ENCODE assay signal across 22 cellular contexts in genomic region chr2:53432921-53433320, GRCh38.
DNase-seq lines count a peak whose midpoint lies in the region; FAIRE-seq and TF ChIP-seq lines count a peak whose summit lies in the region.
"Had no signal": no experiment of that assay in that cellular context is flagged by ENCODE, and none has a peak within 500 bp of the region (broad histone marks: within the 10 kb centered on the region; RNA-seq: fewer than 3 reads in every experiment).

No MANE protein-coding gene starts in this region.

- TF ChIP-seq POLR2A in H1 (IDR thresholded peaks at IDR 0.05; ENCODE audit: control extremely low read depth in 1 of 2, low read depth in 2 of 2, low read length in 2 of 2), result no peak

- no peak overlapping the region for H3K4me3 ChIP-seq in mammary epithelial cell (replicated peaks in 1 of 3; ENCODE audit: insufficient read depth in 1 of 3, low read depth in 2 of 3, low read length in 3 of 3)
- H3K4me3 ChIP-seq in H1 (ENCODE audit: extremely low read depth in 1 of 4, insufficient read depth in 2 of 4, low read depth in 3 of 4, low read length in 4 of 4), result no peak overlapping the region
- H3K4me3 ChIP-seq in trophoblast cell (ENCODE audit: low read depth, low read length), result no peak overlapping the region
- H3K4me3 ChIP-seq: A549; BLaER1 treated with 17β-estradiol and CSF1 and Interleukin-3, amounts not matched to agents 10 nM and 100 nM; GM23248 had no signal

- H3K14ac ChIP-seq in H1 (ENCODE audit: insufficient read length), result no peak overlapping the region
- no peak overlapping the region for H3K14ac ChIP-seq in trophoblast cell (ENCODE audit: low read length)

- POLR2A ChIA-PET in MCF 10A (lab: Yijun Ruan, JAX) (no interaction called here), H1 (lab: Charles Lee; ENCODE audit: partially characterized antibody) (no interaction called here)

- dilution Hi-C loops in mammary epithelial cell (cut with HindIII; ENCODE audit: low sequenced_read_pairs), result no loop called here

- 0 out of 2 replicates have a peak overlapping the region, but pooled peaks have one; percentile 10 for H2BK12ac ChIP-seq in H1 (ENCODE audit: low read depth, low read length)
- no peak overlapping the region for H2BK12ac ChIP-seq in trophoblast cell (ENCODE audit: low read length)

- no peaks in the 10 kb centered on the region for H3K9me3 ChIP-seq in mammary epithelial cell (replicated peaks; ENCODE audit: insufficient read depth, low read length)
- no peaks in the 10 kb centered on the region for H3K9me3 ChIP-seq in H1 (ENCODE audit: insufficient read depth in 2 of 2, low read depth in 1 of 2, low read length in 1 of 2)
- H3K9me3 ChIP-seq in trophoblast cell (ENCODE audit: insufficient read depth, low read depth, low read length), result no peaks in the 10 kb centered on the region
- H3K9me3 ChIP-seq: A549; BE2C; BLaER1 treated with 17β-estradiol and CSF1 and Interleukin-3, amounts not matched to agents 10 nM and 100 nM had no signal

- H4K5ac ChIP-seq in H1 (ENCODE audit: insufficient read length, low read depth, low read length), result no peak overlapping the region

- no peaks in the 10 kb centered on the region for H3K36me3 Mint-ChIP-seq in MCF 10A (ENCODE audit: insufficient read depth, unreplicated experiment)
- H3K36me3 Mint-ChIP-seq: CD14-positive monocyte; CD8-positive, alpha-beta memory T cell had no signal

- no peaks in the 10 kb centered on the region for H4K20me1 ChIP-seq in mammary epithelial cell (ENCODE audit: insufficient read depth, low read length)
- H4K20me1 ChIP-seq in H1 (replicated peaks in 1 of 2; ENCODE audit: control insufficient read depth in 1 of 2, insufficient read depth in 2 of 2, low read length in 2 of 2), result no peaks in the 10 kb centered on the region
- H4K20me1 ChIP-seq: BLaER1 treated with 17β-estradiol and CSF1 and Interleukin-3, amounts not matched to agents 10 nM and 100 nM had no signal

- no peak overlapping the region for H3K27ac ChIP-seq in mammary epithelial cell (ENCODE audit: insufficient read depth, low read depth, low read length)
- H3K27ac ChIP-seq in H1 (ENCODE audit: low read depth, low read length), result no peak overlapping the region
- H3K27ac ChIP-seq in trophoblast cell (ENCODE audit: low read depth, low read length), result no peak overlapping the region
- H3K27ac ChIP-seq: A549; BLaER1 treated with 17β-estradiol and CSF1 and Interleukin-3, amounts not matched to agents 10 nM and 100 nM; GM23248 had no signal

- H3K9me3 Mint-ChIP-seq in MCF 10A (ENCODE audit: unreplicated experiment), result no peaks in the 10 kb centered on the region
- H3K9me3 Mint-ChIP-seq: CD4-positive, alpha-beta T cell; CD8-positive, alpha-beta memory T cell; H9 had no signal

- H3K4me2 ChIP-seq in mammary epithelial cell (ENCODE audit: insufficient read depth, low read depth, low read length) (no peak overlapping the region), H1 (ENCODE audit: insufficient read depth in 1 of 2, low read depth in 2 of 2, low read length in 2 of 2) (no peak overlapping the region), trophoblast cell (ENCODE audit: low read length) (no peak overlapping the region)
- H3K4me2 ChIP-seq: A549; BLaER1 treated with 17β-estradiol and CSF1 and Interleukin-3, amounts not matched to agents 10 nM and 100 nM had no signal

- no peaks in the 10 kb centered on the region for H3K27me3 Mint-ChIP-seq in MCF 10A (ENCODE audit: insufficient read depth, unreplicated experiment)

- H3K9ac ChIP-seq in mammary epithelial cell (ENCODE audit: insufficient read depth, low read length) (no peak overlapping the region), H1 (replicated peaks in 1 of 4; ENCODE audit: extremely low read depth in 1 of 4, low read depth in 3 of 4, low read length in 3 of 4) (no peak overlapping the region), trophoblast cell (ENCODE audit: low read length) (no peak overlapping the region)
- H3K9ac ChIP-seq: BLaER1 treated with 17β-estradiol and CSF1 and Interleukin-3, amounts not matched to agents 10 nM and 100 nM; GM23248 had no signal

- 25% methylated on average over 4 of the region's 4 CpGs for WGBS in mammary epithelial cell (ENCODE audit: low coverage, missing lambda C conversion rate)
- 68% methylated on average over 4 of the region's 4 CpGs; no CpG with 5 or more reads in 1 of the 2 experiments for WGBS in H1 (ENCODE audit: extremely low coverage in 1 of 2, insufficient coverage in 1 of 2, insufficient read length in 1 of 2, insufficient replicate concordance in 2 of 2, low coverage in 1 of 2, low lambda C conversion rate in 2 of 2, missing lambda C conversion rate in 1 of 2), 2 experiments
- no CpG with 5 or more reads among the region's 4 CpGs for WGBS in trophoblast cell (ENCODE audit: extremely low coverage, insufficient coverage, insufficient read length)

- H2BK5ac ChIP-seq in H1 (ENCODE audit: low read depth, low read length), result no peak overlapping the region
- no peak overlapping the region for H2BK5ac ChIP-seq in trophoblast cell (ENCODE audit: low read depth, low read length, poor library complexity)

- no peak overlapping the region for H3K18ac ChIP-seq in H1 (ENCODE audit: extremely low read depth, low read length)
- no peak overlapping the region for H3K18ac ChIP-seq in trophoblast cell (ENCODE audit: low read length)

- no peak overlapping the region; the same call in 1 of the 2 replicates for H2BK20ac ChIP-seq in H1 (ENCODE audit: low read length)

- no peaks in the 10 kb centered on the region for H3K79me1 ChIP-seq in H1 (ENCODE audit: low read depth, low read length)
- no peaks in the 10 kb centered on the region for H3K79me1 ChIP-seq in trophoblast cell (ENCODE audit: low read length)

- no peak overlapping the region for H2AFZ ChIP-seq in mammary epithelial cell (ENCODE audit: low read depth, low read length)
- no peak overlapping the region for H2AFZ ChIP-seq in H1 (ENCODE audit: low read length)
- H2AFZ ChIP-seq in trophoblast cell (ENCODE audit: insufficient read depth, low read length, poor library complexity), result no peak overlapping the region
- H2AFZ ChIP-seq: GM23248 had no signal

- DNase-seq in mammary epithelial cell (peak; percentile 33), MCF 10A (ENCODE audit: unreplicated experiment) (no peak), H1 (ENCODE audit: low read depth in 1 of 2, low spot score in 2 of 2) (no peak), trophoblast cell (peak; percentile 29 to 72), SKM-1 treated with dmso at 0.1 percent for 144 hours (lab: John Stamatoyannopoulos, UW; ENCODE audit: unreplicated experiment) (no peak), NCI-H1436 (lab: John Stamatoyannopoulos, UW) (no peak)
- DNase-seq: 8988T; ACHN; AML-193; BE2C; CD4-positive, alpha-beta T cell; CD8-positive, alpha-beta memory T cell; DMS153; DND-41; GM23248; H9 had no signal

- H3K27ac Mint-ChIP-seq in MCF 10A (ENCODE audit: low read depth, unreplicated experiment), result no peak overlapping the region
- H3K27ac Mint-ChIP-seq: CD14-positive monocyte; CD4-positive, alpha-beta T cell; CD8-positive, alpha-beta memory T cell had no signal

- H3K27me3 ChIP-seq in mammary epithelial cell (ENCODE audit: insufficient read depth, low read length) (no peaks in the 10 kb centered on the region), H1 (replicated peaks in 1 of 4; ENCODE audit: control insufficient read depth in 3 of 4, extremely low read depth in 1 of 4, insufficient read depth in 3 of 4, low read length in 3 of 4) (no peaks in the 10 kb centered on the region), trophoblast cell (ENCODE audit: insufficient read depth, low read length) (no peaks in the 10 kb centered on the region)
- H3K27me3 ChIP-seq: BE2C; BLaER1 treated with 17β-estradiol and CSF1 and Interleukin-3, amounts not matched to agents 10 nM and 100 nM had no signal

- H3K36me3 ChIP-seq in mammary epithelial cell (ENCODE audit: insufficient read depth, low read length) (no peaks in the 10 kb centered on the region), H1 (ENCODE audit: control insufficient read depth in 2 of 4, insufficient read depth in 4 of 4, low read length in 3 of 4) (no peaks in the 10 kb centered on the region), trophoblast cell (ENCODE audit: control insufficient read depth in 1 of 2, insufficient read depth in 2 of 2, low read length in 2 of 2) (no peaks in the 10 kb centered on the region)
- H3K36me3 ChIP-seq: BE2C; BLaER1 treated with 17β-estradiol and CSF1 and Interleukin-3, amounts not matched to agents 10 nM and 100 nM had no signal

- TF ChIP-seq RAD21 in H1 (IDR thresholded peaks at IDR 0.05 in 1 of 2, conservative IDR thresholded peaks at IDR 0.05 in 1 of 2; ENCODE audit: low read depth in 2 of 2, low read length in 2 of 2), result no peak

- H3K4me1 ChIP-seq in mammary epithelial cell (ENCODE audit: insufficient read depth, low read length), result no peaks in the 10 kb centered on the region
- peaks cover 0 to 18% (median 5%) of the 10 kb centered on the region in 4 experiments; a peak in 4 of 7 replicates for H3K4me1 ChIP-seq in H1 (replicated peaks in 1 of 4; ENCODE audit: control insufficient read depth in 3 of 4, insufficient read depth in 4 of 4, low read length in 3 of 4)
- H3K4me1 ChIP-seq in trophoblast cell (ENCODE audit: control insufficient read depth in 1 of 2, insufficient read depth in 2 of 2, low read length in 2 of 2), result no peaks in the 10 kb centered on the region
- H3K4me1 ChIP-seq: A549, BE2C had no signal

- H3K4me3 Mint-ChIP-seq in MCF 10A (ENCODE audit: unreplicated experiment), result no peak overlapping the region
- H3K4me3 Mint-ChIP-seq: CD14-positive monocyte; CD4-positive, alpha-beta T cell; CD8-positive, alpha-beta memory T cell; H9 had no signal

- no peak overlapping the region for H4K8ac ChIP-seq in H1 (ENCODE audit: extremely low read depth, insufficient read depth, low read length)
- H4K8ac ChIP-seq in trophoblast cell (ENCODE audit: low read depth, low read length), result no peak overlapping the region

- H3K4ac ChIP-seq in H1 (replicated peaks; ENCODE audit: insufficient read length, low read depth, low read length) (no peak overlapping the region), trophoblast cell (ENCODE audit: low read depth, low read length) (no peak overlapping the region)

- CTCF ChIA-PET in mammary epithelial cell (lab: Charles Lee; ENCODE audit: low non-redundant PET), result no interaction called here
- CTCF ChIA-PET in MCF 10A (lab: Yijun Ruan, JAX), result interaction anchor here (1.1 kb wide), 1 partner anchor 10 kb away, joined by 3 read pairs; no protein-coding TSS in a partner anchor
- CTCF ChIA-PET in H1 (lab: Charles Lee; ENCODE audit: partially characterized antibody), result no interaction called here

- H2BK15ac ChIP-seq in H1 (ENCODE audit: low read length), result no peak overlapping the region

- no TSS peak for BruUV-seq in mammary epithelial cell (replicated peaks; lab: Mats Ljungman, UMichigan)
- no TSS peak for BruUV-seq in MCF 10A (replicated peaks; lab: Mats Ljungman, UMichigan)

- H2BK120ac ChIP-seq in H1 (replicated peaks; ENCODE audit: low read depth, low read length) (no peak overlapping the region), trophoblast cell (ENCODE audit: insufficient read depth, low read length, poor library complexity) (no peak overlapping the region)

- intact Hi-C loops in mammary epithelial cell (cut with micrococcal nuclease), result no loop called here
- intact Hi-C loops in MCF 10A (cut with micrococcal nuclease), result no loop called here

- H2AK5ac ChIP-seq in H1 (ENCODE audit: low read depth, low read length), result no peak overlapping the region
- H2AK5ac ChIP-seq in trophoblast cell (ENCODE audit: low read length), result no peak overlapping the region

- TF ChIP-seq CTCF in mammary epithelial cell (conservative IDR thresholded peaks at IDR 0.05 in 1 of 2, IDR thresholded peaks at IDR 0.05 in 1 of 2; ENCODE audit: extremely low read depth in 1 of 2, insufficient read depth in 1 of 2, low read depth in 1 of 2, low read length in 2 of 2) (no peak), MCF 10A (IDR thresholded peaks at IDR 0.05; ENCODE audit: unreplicated experiment) (no peak), H1 (IDR thresholded peaks at IDR 0.05; ENCODE audit: control extremely low read depth in 1 of 3, insufficient read depth in 1 of 3, low read depth in 1 of 3, low read length in 3 of 3) (no peak)

- H3K23ac ChIP-seq in H1 (ENCODE audit: insufficient read length), result no peak overlapping the region
- no peak overlapping the region for H3K23ac ChIP-seq in trophoblast cell (ENCODE audit: low read length)

- in situ Hi-C loops in mammary epithelial cell (cut with MboI; ENCODE audit: low sequenced_read_pairs in 2 of 2), result no loop called here

- no peaks in the 10 kb centered on the region for H3K79me2 ChIP-seq in mammary epithelial cell (ENCODE audit: insufficient read depth, low read length)
- H3K79me2 ChIP-seq in H1 (ENCODE audit: control insufficient read depth in 1 of 2, insufficient read depth in 2 of 2, low read length in 2 of 2), result no peaks in the 10 kb centered on the region
- no peaks in the 10 kb centered on the region for H3K79me2 ChIP-seq in trophoblast cell (ENCODE audit: control insufficient read depth, insufficient read depth, low read length, poor library complexity)

- H4K91ac ChIP-seq in H1 (replicated peaks; ENCODE audit: insufficient read length, low read length) (peak overlapping the region; percentile 14), trophoblast cell (ENCODE audit: low read depth, low read length) (no peak overlapping the region)

- H4K12ac ChIP-seq in trophoblast cell (ENCODE audit: low read depth, low read length), result no peak overlapping the region

- no peak for FAIRE-seq in H1 (lab: Jason Lieb, UNC)
- FAIRE-seq: A549, D721Med, G401.6, GM12892 had no signal

- no peaks in the 10 kb centered on the region for H3K23me2 ChIP-seq in H1 (ENCODE audit: low read depth, low read length)

- TF ChIP-seq EP300 in H1 (IDR thresholded peaks at IDR 0.05; ENCODE audit: borderline replicate concordance in 1 of 2, low read depth in 2 of 2, low read length in 2 of 2), result no peak

- no peak overlapping the region for H3K56ac ChIP-seq in H1 (replicated peaks; ENCODE audit: insufficient read length, low read depth, low read length)

- peaks cover 6% of the 10 kb centered on the region for H3K4me1 Mint-ChIP-seq in MCF 10A (ENCODE audit: insufficient read depth, unreplicated experiment)
- H3K4me1 Mint-ChIP-seq: CD14-positive monocyte; CD8-positive, alpha-beta memory T cell had no signal

Comparison
In these comparisons a context has a peak if more than half of its experiments do, and no peak if none do; other contexts are left out.
1. DNase-seq: peak in mammary epithelial cell (single experiment) and trophoblast cell (2 of 2); none in MCF 10A (single experiment), H1 (0 of 2), SKM-1 treated with dmso at 0.1 percent for 144 hours (single experiment) and NCI-H1436 (single experiment).